Comparison of ENCODE assay signal across 1 cellular context in genomic region chr5:135034186-135034962, GRCh38.
A peak's percentile ranks its signal among the peaks of the same experiment; 100 is the strongest.
TF ChIP-seq lines count a peak whose summit lies in the region.

PITX1 (minus strand) TSS chr5:135034228; CDS start chr5:135033881, 347 bp downstream.

TF ChIP-seq in K562, 482 proteins besides CTCF, POLR2A, EP300 and RAD21 (continued from another document and continues in another):
- TF ChIP-seq CBFA2T3 (IDR thresholded peaks at IDR 0.05) (peak; percentile 36; the same call in 1 of the 2 replicates), MECOM (CRISPR knock-in tag; IDR thresholded peaks at IDR 0.05) (0 out of 2 replicates have a peak, but pooled peaks have one; percentile 39), TRIM28 (IDR thresholded peaks at IDR 0.05) (0 out of 2 replicates have a peak, but pooled peaks have one; percentile 40), CCAR2 (IDR thresholded peaks at IDR 0.05; ENCODE audit: low read depth, low read length) (no peak), CREB1 (IDR thresholded peaks at IDR 0.05) (no peak), CREB1 (CRISPR knock-in tag; IDR thresholded peaks at IDR 0.05) (peak; percentile 40; the same call in 1 of the 2 replicates), E2F3 (CRISPR knock-in tag; IDR thresholded peaks at IDR 0.05) (no peak), E2F6 (IDR thresholded peaks at IDR 0.05; ENCODE audit: borderline replicate concordance in 1 of 2, extremely low read depth in 1 of 2, insufficient read depth in 1 of 2, insufficient read length in 1 of 2, low read depth in 1 of 2, low read length in 1 of 2, poor library complexity in 1 of 2, severe bottlenecking in 1 of 2) (peak; percentile 63 to 82), TRIM24 (IDR thresholded peaks at IDR 0.05) (peak in 1 of 2 experiments; percentile 54; a peak in 3 of 4 replicates), MGA (IDR thresholded peaks at IDR 0.05) (peak; percentile 97), ETV1 (tag; conservative IDR thresholded peaks at IDR 0.05; ENCODE audit: low read depth) (0 out of 2 replicates have a peak, but pooled peaks have one; percentile 6), ZNF592 (IDR thresholded peaks at IDR 0.05) (peak; percentile 95), EGR1 (conservative IDR thresholded peaks at IDR 0.05) (0 out of 2 replicates have a peak, but pooled peaks have one; percentile 31), MYC (IDR thresholded peaks at IDR 0.05; ENCODE audit: low read depth, low read length) (peak; percentile 29; the same call in 1 of the 2 replicates), MYC (CRISPR knock-in tag; IDR thresholded peaks at IDR 0.05; ENCODE audit: borderline replicate concordance, low read depth) (no peak), FOS (IDR thresholded peaks at IDR 0.05; ENCODE audit: extremely low read depth, insufficient read length) (no peak), CBX3 (IDR thresholded peaks at IDR 0.05; ENCODE audit: borderline replicate concordance in 1 of 2, low read length in 2 of 2) (0 out of 3 replicates have a peak, but pooled peaks of 1 of the 2 experiments have one; percentile 43), HMGN3 (IDR thresholded peaks at IDR 0.05; ENCODE audit: borderline replicate concordance, extremely low read depth, insufficient read length, low read depth, low read length) (peak; percentile 67), ZNF707 (CRISPR knock-in tag; conservative IDR thresholded peaks at IDR 0.05) (no peak), SOX6 (IDR thresholded peaks at IDR 0.05) (peak; percentile 55; the same call in 1 of the 2 replicates), SMAD1 (IDR thresholded peaks at IDR 0.05; ENCODE audit: low read depth, low read length, partially characterized antibody) (no peak), NRF1 (conservative IDR thresholded peaks at IDR 0.05 in 1 of 2, IDR thresholded peaks at IDR 0.05 in 1 of 2) (peak in 1 of 2 experiments; percentile 31; a peak in 1 of 4 replicates), POLR2B (IDR thresholded peaks at IDR 0.05; ENCODE audit: low read depth, partially characterized antibody) (peak; percentile 64), KDM2B (CRISPR knock-in tag; IDR thresholded peaks at IDR 0.05) (peak; percentile 77; the same call in 1 of the 2 replicates), TAF1 (IDR thresholded peaks at IDR 0.05; ENCODE audit: control insufficient read depth, extremely low read depth, insufficient read depth, low read length, severe bottlenecking) (peak; percentile 71), TAF7 (tag; IDR thresholded peaks at IDR 0.05) (0 out of 2 replicates have a peak, but pooled peaks have one; percentile 39)
- TF ChIP-seq, protein P1, sequence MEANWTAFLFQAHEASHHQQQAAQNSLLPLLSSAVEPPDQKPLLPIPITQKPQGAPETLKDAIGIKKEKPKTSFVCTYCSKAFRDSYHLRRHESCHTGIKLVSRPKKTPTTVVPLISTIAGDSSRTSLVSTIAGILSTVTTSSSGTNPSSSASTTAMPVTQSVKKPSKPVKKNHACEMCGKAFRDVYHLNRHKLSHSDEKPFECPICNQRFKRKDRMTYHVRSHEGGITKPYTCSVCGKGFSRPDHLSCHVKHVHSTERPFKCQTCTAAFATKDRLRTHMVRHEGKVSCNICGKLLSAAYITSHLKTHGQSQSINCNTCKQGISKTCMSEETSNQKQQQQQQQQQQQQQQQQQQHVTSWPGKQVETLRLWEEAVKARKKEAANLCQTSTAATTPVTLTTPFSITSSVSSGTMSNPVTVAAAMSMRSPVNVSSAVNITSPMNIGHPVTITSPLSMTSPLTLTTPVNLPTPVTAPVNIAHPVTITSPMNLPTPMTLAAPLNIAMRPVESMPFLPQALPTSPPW (CRISPR knock-in tag; IDR thresholded peaks at IDR 0.05) = peak; percentile 99
- TF ChIP-seq, protein P2, sequence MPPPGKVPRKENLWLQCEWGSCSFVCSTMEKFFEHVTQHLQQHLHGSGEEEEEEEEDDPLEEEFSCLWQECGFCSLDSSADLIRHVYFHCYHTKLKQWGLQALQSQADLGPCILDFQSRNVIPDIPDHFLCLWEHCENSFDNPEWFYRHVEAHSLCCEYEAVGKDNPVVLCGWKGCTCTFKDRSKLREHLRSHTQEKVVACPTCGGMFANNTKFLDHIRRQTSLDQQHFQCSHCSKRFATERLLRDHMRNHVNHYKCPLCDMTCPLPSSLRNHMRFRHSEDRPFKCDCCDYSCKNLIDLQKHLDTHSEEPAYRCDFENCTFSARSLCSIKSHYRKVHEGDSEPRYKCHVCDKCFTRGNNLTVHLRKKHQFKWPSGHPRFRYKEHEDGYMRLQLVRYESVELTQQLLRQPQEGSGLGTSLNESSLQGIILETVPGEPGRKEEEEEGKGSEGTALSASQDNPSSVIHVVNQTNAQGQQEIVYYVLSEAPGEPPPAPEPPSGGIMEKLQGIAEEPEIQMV (tag; conservative IDR thresholded peaks at IDR 0.05; ENCODE audit: low read depth) = no peak
- TF ChIP-seq, protein P3, sequence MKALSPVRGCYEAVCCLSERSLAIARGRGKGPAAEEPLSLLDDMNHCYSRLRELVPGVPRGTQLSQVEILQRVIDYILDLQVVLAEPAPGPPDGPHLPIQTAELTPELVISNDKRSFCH (CRISPR knock-in tag; IDR thresholded peaks at IDR 0.05) = no peak
- TF ChIP-seq, protein P3 (tag; IDR thresholded peaks at IDR 0.05) = peak; percentile 44; the same call in 1 of the 2 replicates
- TF ChIP-seq, protein P4, sequence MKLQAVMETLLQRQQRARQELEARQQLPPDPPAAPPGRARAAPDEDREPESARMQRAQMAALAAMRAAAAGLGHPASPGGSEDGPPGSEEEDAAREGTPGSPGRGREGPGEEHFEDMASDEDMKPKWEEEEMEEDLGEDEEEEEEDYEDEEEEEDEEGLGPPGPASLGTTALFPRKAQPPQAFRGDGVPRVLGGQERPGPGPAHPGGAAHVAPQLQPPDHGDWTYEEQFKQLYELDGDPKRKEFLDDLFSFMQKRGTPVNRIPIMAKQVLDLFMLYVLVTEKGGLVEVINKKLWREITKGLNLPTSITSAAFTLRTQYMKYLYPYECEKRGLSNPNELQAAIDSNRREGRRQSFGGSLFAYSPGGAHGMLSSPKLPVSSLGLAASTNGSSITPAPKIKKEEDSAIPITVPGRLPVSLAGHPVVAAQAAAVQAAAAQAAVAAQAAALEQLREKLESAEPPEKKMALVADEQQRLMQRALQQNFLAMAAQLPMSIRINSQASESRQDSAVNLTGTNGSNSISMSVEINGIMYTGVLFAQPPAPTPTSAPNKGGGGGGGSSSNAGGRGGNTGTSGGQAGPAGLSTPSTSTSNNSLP (IDR thresholded peaks at IDR 0.05; ENCODE audit: borderline replicate concordance, low read depth, low read length) = no peak
- TF ChIP-seq, protein P5, sequence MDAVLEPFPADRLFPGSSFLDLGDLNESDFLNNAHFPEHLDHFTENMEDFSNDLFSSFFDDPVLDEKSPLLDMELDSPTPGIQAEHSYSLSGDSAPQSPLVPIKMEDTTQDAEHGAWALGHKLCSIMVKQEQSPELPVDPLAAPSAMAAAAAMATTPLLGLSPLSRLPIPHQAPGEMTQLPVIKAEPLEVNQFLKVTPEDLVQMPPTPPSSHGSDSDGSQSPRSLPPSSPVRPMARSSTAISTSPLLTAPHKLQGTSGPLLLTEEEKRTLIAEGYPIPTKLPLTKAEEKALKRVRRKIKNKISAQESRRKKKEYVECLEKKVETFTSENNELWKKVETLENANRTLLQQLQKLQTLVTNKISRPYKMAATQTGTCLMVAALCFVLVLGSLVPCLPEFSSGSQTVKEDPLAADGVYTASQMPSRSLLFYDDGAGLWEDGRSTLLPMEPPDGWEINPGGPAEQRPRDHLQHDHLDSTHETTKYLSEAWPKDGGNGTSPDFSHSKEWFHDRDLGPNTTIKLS (IDR thresholded peaks at IDR 0.05; ENCODE audit: borderline replicate concordance, low read depth) = peak; percentile 34; the same call in 1 of the 2 replicates
